18 cellular contexts compared by ENCODE assay signal in the genomic region with DNA sequence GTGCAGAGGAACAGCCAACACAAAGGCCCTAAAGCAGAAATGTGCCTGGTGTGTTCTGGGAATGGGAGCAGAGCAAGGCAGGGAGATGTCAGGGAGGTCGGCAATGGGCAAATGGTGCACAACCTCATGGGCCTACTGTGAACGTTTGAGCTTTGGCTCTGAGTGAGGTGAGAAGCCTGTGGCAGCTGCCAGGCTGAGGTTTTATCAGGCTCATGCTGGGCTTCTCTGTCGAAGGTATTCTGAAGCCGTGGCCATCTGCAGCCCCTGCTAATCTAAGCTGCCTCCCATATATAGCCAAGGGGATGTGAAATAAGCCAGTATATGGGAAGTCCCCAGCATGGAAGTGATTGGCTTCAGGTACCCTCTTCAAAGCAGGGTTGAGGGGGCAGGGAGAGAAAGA.
"Had no signal": no experiment of that assay in that cellular context is flagged by ENCODE, and none has a peak within 500 bp of the region (broad histone marks: within the 10 kb centered on the region; RNA-seq: fewer than 3 reads in every experiment).

No MANE protein-coding gene starts in this region.

- H3K27me3 ChIP-seq: sigmoid colon, thyroid gland, vagina had no signal

- H3K36me3 ChIP-seq: sigmoid colon, stomach, thyroid gland, vagina had no signal

- ATAC-seq: effector memory CD8-positive, alpha-beta T cell; mucosa of descending colon; stimulated activated effector memory CD8-positive, alpha-beta T cell treated with anti-CD3 and anti-CD28 coated beads, Interleukin-12 subunit alpha, Interleukin-12 subunit beta, amount 100 ng/mL, for 72 hours had no signal

- H3K4me3 ChIP-seq: lung, mucosa of descending colon, sigmoid colon, stomach, thyroid gland, vagina had no signal

- DNase-seq: cortex of kidney; effector memory CD8-positive, alpha-beta T cell; erythroblast; mucosa of descending colon; naive B cell; sigmoid colon; stimulated activated CD4-positive, alpha-beta T cell treated with anti-CD3 and anti-CD28 coated beads, Interleukin-2, amount 100 ng/mL, for 24 hours; stimulated activated CD4-positive, alpha-beta T cell treated with anti-CD3 and anti-CD28 coated beads, Interleukin-4, amount 100 ng/mL, for 24 hours; stimulated activated naive CD4-positive, alpha-beta T cell treated with Interleukin-2 at 50 U/mL for 16 hours; stomach; thyroid gland; trophoblast cell had no signal

- FAIRE-seq: endometrium, frontal cortex, keratinocyte had no signal
